In the genomic region with DNA sequence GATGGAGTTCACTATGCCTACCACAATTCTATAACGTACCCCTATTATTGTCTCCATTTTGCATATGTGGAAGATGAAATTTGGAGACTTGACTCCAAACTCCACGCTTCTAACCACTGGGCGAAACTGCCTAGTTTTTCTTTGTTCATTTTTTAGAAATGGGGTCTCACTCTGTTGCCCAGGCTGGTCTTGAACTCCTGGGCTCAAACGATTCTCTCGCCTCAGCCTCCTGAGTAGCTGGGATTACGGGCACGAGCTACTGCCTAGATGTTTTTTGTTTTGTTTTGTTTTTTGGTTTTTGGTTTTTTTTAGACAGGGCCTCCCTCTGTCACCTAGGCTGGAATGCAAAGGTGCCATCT, we compare ENCODE assay signal across 8 cellular contexts. TPM values are rescaled to one million over a fixed set of nuclear protein-coding genes. Genes with fewer than 3 reads are reported as not detected.
DNase-seq lines count a peak whose midpoint lies in the region; ATAC-seq and TF ChIP-seq lines count a peak whose summit lies in the region.

No MANE protein-coding gene starts in this region.

- H3K4me3 Mint-ChIP-seq in Calu3 (ENCODE audit: low read depth, unreplicated experiment) (peak overlapping the region; percentile 90), chondrocyte (ENCODE audit: unreplicated experiment) (no peak overlapping the region)

- no peaks in the 10 kb centered on the region for H3K9me3 Mint-ChIP-seq in Calu3 (ENCODE audit: low read depth, unreplicated experiment)
- H3K9me3 Mint-ChIP-seq in chondrocyte (ENCODE audit: low read depth) = no peaks in the 10 kb centered on the region

- WGBS in HUES64 = 74% methylated on average over 6 of the region's 7 CpGs
- WGBS in neuronal stem cell (ENCODE audit: extremely low coverage in 2 of 2, insufficient read length in 2 of 2, insufficient replicate concordance in 1 of 2), 2 donors = no CpG with 5 or more reads among the region's 7 CpGs

- intact Hi-C loops in Calu3 (cut with micrococcal nuclease; ENCODE audit: unreplicated experiment) = no loop called here

- no peak for ATAC-seq in HG03097 (IDR thresholded peaks at IDR 0.05; ENCODE audit: low FRiP score, unreplicated experiment)

- H3K9ac ChIP-seq in HUES64 (ENCODE audit: low read depth, low read length) (peak overlapping the region; percentile 99), neuronal stem cell (ENCODE audit: low read depth, low read length, poor library complexity) (no peak overlapping the region)

- no TSS peak for BruUV-seq in Calu3 (replicated peaks; lab: Mats Ljungman, UMichigan)

- H3K27ac Mint-ChIP-seq in Calu3 (ENCODE audit: unreplicated experiment) = peak overlapping the region; percentile 99
- peak overlapping the region; percentile 97 for H3K27ac Mint-ChIP-seq in chondrocyte (ENCODE audit: unreplicated experiment)

- H3K27me3 ChIP-seq in HUES64 (ENCODE audit: insufficient read depth, low read length) = no peaks in the 10 kb centered on the region
- peaks cover 0 to 5% (median 2%) of the 10 kb centered on the region in 3 experiments for H3K27me3 ChIP-seq in neuronal stem cell (ENCODE audit: control insufficient read depth in 3 of 3, insufficient read depth in 3 of 3, low read depth in 1 of 3, low read length in 3 of 3)

- H3K36me3 ChIP-seq in HUES64 (ENCODE audit: insufficient read depth, low read length) = peaks cover 38% of the 10 kb centered on the region
- H3K36me3 ChIP-seq in neuronal stem cell (replicated peaks in 1 of 2; ENCODE audit: control insufficient read depth in 2 of 2, insufficient read depth in 2 of 2, low read length in 2 of 2) = peaks cover 27 to 38% of the 10 kb centered on the region in 2 donors

- TF ChIP-seq CTCF in Calu3 (IDR thresholded peaks at IDR 0.05; ENCODE audit: unreplicated experiment) (no peak), chondrocyte (IDR thresholded peaks at IDR 0.05) (peak; percentile 54)

- H2BK12ac ChIP-seq in neuronal stem cell (ENCODE audit: low read length) = no peak overlapping the region

- no peak overlapping the region for H4K8ac ChIP-seq in neuronal stem cell (ENCODE audit: low read depth, low read length)

- H4K91ac ChIP-seq in neuronal stem cell (ENCODE audit: low read depth, low read length, poor library complexity) = no peak overlapping the region

- no peak overlapping the region for H3K27ac ChIP-seq in HUES64 (ENCODE audit: low read depth, low read length)
- H3K27ac ChIP-seq in neuronal stem cell (replicated peaks; ENCODE audit: low read length) = no peak overlapping the region

- no peak overlapping the region for H2BK15ac ChIP-seq in neuronal stem cell (ENCODE audit: low read length)

- H3K4ac ChIP-seq in neuronal stem cell (ENCODE audit: low read length) = no peak overlapping the region

- H3K23ac ChIP-seq in neuronal stem cell (ENCODE audit: low read depth, low read length, poor library complexity) = no peak overlapping the region

- peaks cover 53% of the 10 kb centered on the region for H3K36me3 Mint-ChIP-seq in Calu3 (ENCODE audit: insufficient read depth, unreplicated experiment)
- peaks cover 22% of the 10 kb centered on the region for H3K36me3 Mint-ChIP-seq in chondrocyte (ENCODE audit: low read depth)

- H3K14ac ChIP-seq in neuronal stem cell (ENCODE audit: low read length) = no peak overlapping the region

- DNase-seq in Calu3 = no peak
- DNase-seq in chondrocyte (ENCODE audit: low spot score) = no peak
- no peak for DNase-seq in neuronal stem cell (ENCODE audit: low spot score)
- DNase-seq in stimulated activated CD4-positive, alpha-beta T cell treated with anti-CD3 and anti-CD28 coated beads, Interleukin-2, amount 100 ng/mL, for 24 hours = no peak
- no peak for DNase-seq in mucosa of gallbladder (ENCODE audit: low spot score)
- no peak for DNase-seq in stimulated activated naive CD4-positive, alpha-beta T cell treated with Interleukin-2 at 50 U/mL for 16 hours (lab: John Stamatoyannopoulos, UW)

- H3K18ac ChIP-seq in neuronal stem cell (ENCODE audit: low read length) = no peak overlapping the region

- CTCF ChIA-PET in Calu3 (lab: Charles Lee) = interaction anchor here (0.9 to 1.1 kb wide), 2 partner anchors 9 to 18 kb away, joined by 3 to 4 read pairs; no protein-coding TSS in a partner anchor

- H3K4me2 ChIP-seq in neuronal stem cell (ENCODE audit: insufficient read depth, low read length, poor library complexity, severe bottlenecking) = no peak overlapping the region

- peaks cover 9% of the 10 kb centered on the region; the same call in 1 of the 2 replicates for H3K9me3 ChIP-seq in HUES64 (ENCODE audit: insufficient read depth, low read depth, low read length)
- no peaks in the 10 kb centered on the region for H3K9me3 ChIP-seq in neuronal stem cell (replicated peaks in 1 of 2; ENCODE audit: control insufficient read depth in 2 of 2, insufficient read depth in 1 of 2, low read depth in 1 of 2, low read length in 2 of 2)

- peak overlapping the region; percentile 82 for H2AFZ ChIP-seq in neuronal stem cell (ENCODE audit: low read length)

- H2AK5ac ChIP-seq in neuronal stem cell (ENCODE audit: low read depth, low read length) = no peak overlapping the region

- H3K4me1 Mint-ChIP-seq in Calu3 (ENCODE audit: low read depth, unreplicated experiment) (peaks cover 22% of the 10 kb centered on the region), chondrocyte (ENCODE audit: low read depth) (peaks cover 54% of the 10 kb centered on the region)

- H3K4me1 ChIP-seq in HUES64 (ENCODE audit: insufficient read depth, low read length) = peaks cover 17% of the 10 kb centered on the region
- H3K4me1 ChIP-seq in neuronal stem cell (ENCODE audit: control insufficient read depth in 2 of 2, insufficient read depth in 1 of 2, low read depth in 1 of 2, low read length in 2 of 2) = peaks cover 6 to 9% of the 10 kb centered on the region in 2 donors

- H3K4me3 ChIP-seq in HUES64 (ENCODE audit: low read length) (peak overlapping the region; percentile 84), neuronal stem cell (ENCODE audit: low read length in 2 of 2) (no peak overlapping the region)

- no peak overlapping the region for H2BK5ac ChIP-seq in neuronal stem cell (ENCODE audit: low read length)

- H2BK120ac ChIP-seq in neuronal stem cell (ENCODE audit: low read depth, low read length) = no peak overlapping the region

- peaks cover 2% of the 10 kb centered on the region for H3K79me1 ChIP-seq in neuronal stem cell (ENCODE audit: low read depth, low read length)

- H3K27me3 Mint-ChIP-seq in Calu3 (ENCODE audit: unreplicated experiment) (peaks cover 7% of the 10 kb centered on the region), chondrocyte (ENCODE audit: low read depth) (no peaks in the 10 kb centered on the region)

RNA-seq across cellular contexts. Expression of gene RPL32, which starts 0.6 kb away (rescaled TPM):
- total RNA-seq in Calu3 (2022) (1,117 and 1,222 TPM in 2 replicates), chondrocyte (960 to 1,087 TPM (median 972 TPM) in 3 replicates), mucosa of gallbladder (975 TPM)
- 2,225 TPM for polyA plus RNA-seq in HUES64 (2013, experiment 1 of 2)
- 2,422 TPM for polyA plus RNA-seq in HUES64 (2013, experiment 2 of 2)
- 2,661 TPM for polyA plus RNA-seq in neuronal stem cell (2013, experiment 1 of 2)
- 2,611 TPM for polyA plus RNA-seq in neuronal stem cell (2013, experiment 2 of 2)

RNA-seq across cellular contexts. Expression of gene CAND2, which starts 45.5 kb away (rescaled TPM):
- total RNA-seq in Calu3 (2022) = not detected in 2 replicates
- polyA plus RNA-seq in HUES64 (2013, experiment 1 of 2) = 5.2 TPM
- 7.2 TPM for polyA plus RNA-seq in HUES64 (2013, experiment 2 of 2)
- total RNA-seq in chondrocyte = 11.3 to 15.7 TPM (median 12.0 TPM) in 3 replicates
- 3.1 TPM for polyA plus RNA-seq in neuronal stem cell (2013, experiment 1 of 2)
- polyA plus RNA-seq in neuronal stem cell (2013, experiment 2 of 2) = 3.1 TPM
- total RNA-seq in mucosa of gallbladder = 12.1 TPM

Comparison
In these comparisons a context has a peak if more than half of its experiments do, and no peak if none do; other contexts are left out.
1. RNA of gene CAND2, which starts 45.5 kb away (total RNA-seq): 12.1 TPM in mucosa of gallbladder (single experiment) and 11.3 to 15.7 TPM in chondrocyte; not detected in Calu3; every median in the first group is over 10 times any median in the second.